ENCODE assay signal across 10 cellular contexts in genomic region chr7:55873765-55874164, GRCh38. TPM values are rescaled to one million over a fixed set of nuclear protein-coding genes. Genes with fewer than 3 reads are reported as not detected.
"Had no signal": no experiment of that assay in that cellular context is flagged by ENCODE, and none has a peak within 500 bp of the region (broad histone marks: within the 10 kb centered on the region; RNA-seq: fewer than 3 reads in every experiment).

No MANE protein-coding gene starts in this region.

- H3K4me3 ChIP-seq: GM23338 had no signal

- H2AFZ ChIP-seq: GM23338 had no signal

- H3K4me2 ChIP-seq: GM23338 had no signal

- DNase-seq: H9, HFFc6 had no signal

- ATAC-seq: GM23338, HCT116, HepG2 had no signal

- H3K27ac ChIP-seq: HL-60 had no signal

- FAIRE-seq: H1, H54, HepG2 had no signal

RNA-seq across cellular contexts. Expression of gene SEPTIN14, which starts 11.2 kb away (rescaled TPM):
- total RNA-seq: GM23338, H1, H9, HepG2, HFFc6, HT1080 had no signal
- polyA plus RNA-seq: GM23338, H1, HepG2, IgD-negative memory B cell had no signal
